In genomic region chr12:104623920-104624319, GRCh38 we compare ENCODE assay signal across 2 cellular contexts.
TF ChIP-seq lines count a peak whose summit lies in the region.

No MANE protein-coding gene starts in this region.

TF ChIP-seq in GM23338, 12 proteins besides CTCF, POLR2A, EP300 and RAD21 (continued from another document):
- TF ChIP-seq EZH2 (IDR thresholded peaks at IDR 0.05; ENCODE audit: low read depth, unreplicated experiment), result no peak
- no peak for TF ChIP-seq REST (IDR thresholded peaks at IDR 0.05; ENCODE audit: unreplicated experiment)
- no peak for TF ChIP-seq POLR2AphosphoS5 (IDR thresholded peaks at IDR 0.05; ENCODE audit: low read depth)
- TF ChIP-seq NANOG (IDR thresholded peaks at IDR 0.05; ENCODE audit: borderline replicate concordance), result no peak
- TF ChIP-seq STAT1 (IDR thresholded peaks at IDR 0.05; ENCODE audit: unreplicated experiment), result no peak
- TF ChIP-seq CREB1 (CRISPR knock-in tag; IDR thresholded peaks at IDR 0.05; ENCODE audit: low read depth), result no peak
- no peak for TF ChIP-seq ZNF331 (CRISPR knock-in tag; IDR thresholded peaks at IDR 0.05; ENCODE audit: low read depth)
- TF ChIP-seq, protein P1, sequence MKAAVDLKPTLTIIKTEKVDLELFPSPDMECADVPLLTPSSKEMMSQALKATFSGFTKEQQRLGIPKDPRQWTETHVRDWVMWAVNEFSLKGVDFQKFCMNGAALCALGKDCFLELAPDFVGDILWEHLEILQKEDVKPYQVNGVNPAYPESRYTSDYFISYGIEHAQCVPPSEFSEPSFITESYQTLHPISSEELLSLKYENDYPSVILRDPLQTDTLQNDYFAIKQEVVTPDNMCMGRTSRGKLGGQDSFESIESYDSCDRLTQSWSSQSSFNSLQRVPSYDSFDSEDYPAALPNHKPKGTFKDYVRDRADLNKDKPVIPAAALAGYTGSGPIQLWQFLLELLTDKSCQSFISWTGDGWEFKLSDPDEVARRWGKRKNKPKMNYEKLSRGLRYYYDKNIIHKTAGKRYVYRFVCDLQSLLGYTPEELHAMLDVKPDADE (IDR thresholded peaks at IDR 0.05), result no peak
- no peak for TF ChIP-seq JUNB (IDR thresholded peaks at IDR 0.05; ENCODE audit: unreplicated experiment)
- TF ChIP-seq, protein P2, sequence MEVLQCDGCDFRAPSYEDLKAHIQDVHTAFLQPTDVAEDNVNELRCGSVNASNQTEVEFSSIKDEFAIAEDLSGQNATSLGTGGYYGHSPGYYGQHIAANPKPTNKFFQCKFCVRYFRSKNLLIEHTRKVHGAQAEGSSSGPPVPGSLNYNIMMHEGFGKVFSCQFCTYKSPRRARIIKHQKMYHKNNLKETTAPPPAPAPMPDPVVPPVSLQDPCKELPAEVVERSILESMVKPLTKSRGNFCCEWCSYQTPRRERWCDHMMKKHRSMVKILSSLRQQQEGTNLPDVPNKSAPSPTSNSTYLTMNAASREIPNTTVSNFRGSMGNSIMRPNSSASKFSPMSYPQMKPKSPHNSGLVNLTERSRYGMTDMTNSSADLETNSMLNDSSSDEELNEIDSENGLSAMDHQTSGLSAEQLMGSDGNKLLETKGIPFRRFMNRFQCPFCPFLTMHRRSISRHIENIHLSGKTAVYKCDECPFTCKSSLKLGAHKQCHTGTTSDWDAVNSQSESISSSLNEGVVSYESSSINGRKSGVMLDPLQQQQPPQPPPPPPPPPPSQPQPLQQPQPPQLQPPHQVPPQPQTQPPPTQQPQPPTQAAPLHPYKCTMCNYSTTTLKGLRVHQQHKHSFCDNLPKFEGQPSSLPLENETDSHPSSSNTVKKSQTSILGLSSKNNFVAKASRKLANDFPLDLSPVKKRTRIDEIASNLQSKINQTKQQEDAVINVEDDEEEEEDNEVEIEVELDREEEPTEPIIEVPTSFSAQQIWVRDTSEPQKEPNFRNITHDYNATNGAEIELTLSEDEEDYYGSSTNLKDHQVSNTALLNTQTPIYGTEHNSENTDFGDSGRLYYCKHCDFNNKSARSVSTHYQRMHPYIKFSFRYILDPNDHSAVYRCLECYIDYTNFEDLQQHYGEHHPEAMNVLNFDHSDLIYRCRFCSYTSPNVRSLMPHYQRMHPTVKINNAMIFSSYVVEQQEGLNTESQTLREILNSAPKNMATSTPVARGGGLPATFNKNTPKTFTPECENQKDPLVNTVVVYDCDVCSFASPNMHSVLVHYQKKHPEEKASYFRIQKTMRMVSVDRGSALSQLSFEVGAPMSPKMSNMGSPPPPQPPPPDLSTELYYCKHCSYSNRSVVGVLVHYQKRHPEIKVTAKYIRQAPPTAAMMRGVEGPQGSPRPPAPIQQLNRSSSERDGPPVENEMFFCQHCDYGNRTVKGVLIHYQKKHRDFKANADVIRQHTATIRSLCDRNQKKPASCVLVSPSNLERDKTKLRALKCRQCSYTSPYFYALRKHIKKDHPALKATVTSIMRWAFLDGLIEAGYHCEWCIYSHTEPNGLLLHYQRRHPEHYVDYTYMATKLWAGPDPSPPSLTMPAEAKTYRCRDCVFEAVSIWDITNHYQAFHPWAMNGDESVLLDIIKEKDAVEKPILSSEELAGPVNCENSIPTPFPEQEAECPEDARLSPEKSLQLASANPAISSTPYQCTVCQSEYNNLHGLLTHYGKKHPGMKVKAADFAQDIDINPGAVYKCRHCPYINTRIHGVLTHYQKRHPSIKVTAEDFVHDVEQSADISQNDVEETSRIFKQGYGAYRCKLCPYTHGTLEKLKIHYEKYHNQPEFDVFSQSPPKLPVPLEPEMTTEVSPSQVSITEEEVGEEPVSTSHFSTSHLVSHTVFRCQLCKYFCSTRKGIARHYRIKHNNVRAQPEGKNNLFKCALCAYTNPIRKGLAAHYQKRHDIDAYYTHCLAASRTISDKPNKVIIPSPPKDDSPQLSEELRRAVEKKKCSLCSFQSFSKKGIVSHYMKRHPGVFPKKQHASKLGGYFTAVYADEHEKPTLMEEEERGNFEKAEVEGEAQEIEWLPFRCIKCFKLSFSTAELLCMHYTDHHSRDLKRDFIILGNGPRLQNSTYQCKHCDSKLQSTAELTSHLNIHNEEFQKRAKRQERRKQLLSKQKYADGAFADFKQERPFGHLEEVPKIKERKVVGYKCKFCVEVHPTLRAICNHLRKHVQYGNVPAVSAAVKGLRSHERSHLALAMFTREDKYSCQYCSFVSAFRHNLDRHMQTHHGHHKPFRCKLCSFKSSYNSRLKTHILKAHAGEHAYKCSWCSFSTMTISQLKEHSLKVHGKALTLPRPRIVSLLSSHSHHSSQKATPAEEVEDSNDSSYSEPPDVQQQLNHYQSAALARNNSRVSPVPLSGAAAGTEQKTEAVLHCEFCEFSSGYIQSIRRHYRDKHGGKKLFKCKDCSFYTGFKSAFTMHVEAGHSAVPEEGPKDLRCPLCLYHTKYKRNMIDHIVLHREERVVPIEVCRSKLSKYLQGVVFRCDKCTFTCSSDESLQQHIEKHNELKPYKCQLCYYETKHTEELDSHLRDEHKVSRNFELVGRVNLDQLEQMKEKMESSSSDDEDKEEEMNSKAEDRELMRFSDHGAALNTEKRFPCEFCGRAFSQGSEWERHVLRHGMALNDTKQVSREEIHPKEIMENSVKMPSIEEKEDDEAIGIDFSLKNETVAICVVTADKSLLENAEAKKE (CRISPR knock-in tag; IDR thresholded peaks at IDR 0.05), result no peak
- no peak for TF ChIP-seq ZNF114 (CRISPR knock-in tag; IDR thresholded peaks at IDR 0.05)

TF ChIP-seq in neural cell, 6 proteins besides CTCF, POLR2A, EP300 and RAD21:
- TF ChIP-seq MXI1 (conservative IDR thresholded peaks at IDR 0.05; ENCODE audit: poor library complexity, severe bottlenecking) (no peak), TAF1 (IDR thresholded peaks at IDR 0.05; ENCODE audit: low read depth) (no peak), POLR2AphosphoS5 (IDR thresholded peaks at IDR 0.05) (no peak), EZH2 (IDR thresholded peaks at IDR 0.05; ENCODE audit: borderline replicate concordance, insufficient read depth, low read length, poor library complexity, severe bottlenecking) (no peak), SMC3 (conservative IDR thresholded peaks at IDR 0.05; ENCODE audit: poor library complexity) (no peak), REST (IDR thresholded peaks at IDR 0.05; ENCODE audit: borderline replicate concordance) (no peak)
